22 cellular contexts compared by ENCODE assay signal in the genomic region with DNA sequence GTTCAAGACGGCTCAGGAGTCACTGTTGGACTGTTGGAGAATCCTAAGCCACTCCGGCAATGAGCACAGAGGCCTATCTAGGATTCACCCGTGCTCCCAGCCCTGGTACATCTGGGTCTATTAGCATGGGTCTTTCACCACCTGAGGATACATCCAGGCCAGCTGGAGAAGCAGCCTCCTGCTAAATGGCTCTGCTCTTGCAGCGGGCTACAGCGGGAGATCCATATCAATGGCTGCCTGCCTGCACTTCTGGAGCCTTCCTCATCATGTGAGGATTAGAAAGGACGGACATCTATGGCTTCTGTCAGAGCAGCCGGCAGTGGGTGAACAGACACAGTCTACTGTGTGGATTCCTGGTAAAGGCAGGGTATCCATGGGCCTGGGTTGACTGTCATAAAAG.
A peak's percentile ranks its signal among the peaks of the same experiment; 100 is the strongest.
DNase-seq lines count a peak whose midpoint lies in the region; ATAC-seq and TF ChIP-seq lines count a peak whose summit lies in the region.
"Had no signal": no experiment of that assay in that cellular context is flagged by ENCODE, and none has a peak within 500 bp of the region (broad histone marks: within the 10 kb centered on the region; RNA-seq: fewer than 3 reads in every experiment).

No MANE protein-coding gene starts in this region.

- POLR2A ChIA-PET in SK-N-SH (lab: Yijun Ruan, JAX): no interaction called here

- H4K8ac ChIP-seq in mesenchymal stem cell (ENCODE audit: low read length): peak overlapping the region; percentile 36

- WGBS in SK-N-SH (ENCODE audit: low lambda C conversion rate): 41% methylated on average over 7 of the region's 7 CpGs
- 88% methylated on average over 7 of the region's 7 CpGs for WGBS in mesenchymal stem cell

- H2BK120ac ChIP-seq in mesenchymal stem cell (ENCODE audit: low read depth, low read length): no peak overlapping the region

- H3K4me3 ChIP-seq in SK-N-SH (ENCODE audit: low read depth in 2 of 2, low read length in 1 of 2) (no peak overlapping the region), mesenchymal stem cell (ENCODE audit: insufficient read depth in 1 of 2, low read depth in 1 of 2, low read length in 2 of 2) (no peak overlapping the region)
- H3K4me3 ChIP-seq: BLaER1 treated with 17β-estradiol and CSF1 and Interleukin-3, amounts not matched to agents 10 nM and 100 nM; GM12878 had no signal

- no peak overlapping the region for H2AFZ ChIP-seq in SK-N-SH (ENCODE audit: low read depth)
- H2AFZ ChIP-seq in mesenchymal stem cell (ENCODE audit: low read depth, low read length): no peak overlapping the region

- no peak overlapping the region for H2BK12ac ChIP-seq in mesenchymal stem cell (ENCODE audit: low read length in 2 of 2)

- TF ChIP-seq CTCF in SK-N-SH (IDR thresholded peaks at IDR 0.05): no peak

- peaks cover 0 to 6% of the 10 kb centered on the region in 2 experiments; a peak in 2 of 4 replicates for H3K4me1 ChIP-seq in SK-N-SH (ENCODE audit: control insufficient read depth in 1 of 2, insufficient read depth in 2 of 2, low read depth in 1 of 2, low read length in 1 of 2)
- H3K4me1 ChIP-seq in mesenchymal stem cell (ENCODE audit: control insufficient read depth, insufficient read depth, low read depth, low read length): no peaks in the 10 kb centered on the region
- H3K4me1 ChIP-seq: BLaER1 treated with 17β-estradiol and CSF1 and Interleukin-3, amounts not matched to agents 10 nM and 100 nM had no signal

- no peak overlapping the region for H3K18ac ChIP-seq in mesenchymal stem cell (ENCODE audit: low read depth in 1 of 2, low read length in 2 of 2)

- no peaks in the 10 kb centered on the region for H4K20me1 ChIP-seq in SK-N-SH (ENCODE audit: insufficient read depth)
- H4K20me1 ChIP-seq: BLaER1 treated with 17β-estradiol and CSF1 and Interleukin-3, amounts not matched to agents 10 nM and 100 nM had no signal

- no peaks in the 10 kb centered on the region for H3K9me2 ChIP-seq in SK-N-SH

- no peak overlapping the region for H2BK5ac ChIP-seq in mesenchymal stem cell (ENCODE audit: low read depth, low read length, poor library complexity, severe bottlenecking)

- H3K14ac ChIP-seq in mesenchymal stem cell (ENCODE audit: low read length in 2 of 2): no peak overlapping the region

- no peaks in the 10 kb centered on the region; the same call in 1 of the 2 replicates for H3K27me3 ChIP-seq in SK-N-SH (ENCODE audit: insufficient read depth)
- peaks cover 0 to 21% of the 10 kb centered on the region in 2 experiments for H3K27me3 ChIP-seq in mesenchymal stem cell (ENCODE audit: control insufficient read depth in 1 of 2, insufficient read depth in 1 of 2, low read length in 2 of 2)
- H3K27me3 ChIP-seq: BLaER1 treated with 17β-estradiol and CSF1 and Interleukin-3, amounts not matched to agents 10 nM and 100 nM had no signal

- H3K79me2 ChIP-seq in SK-N-SH (ENCODE audit: insufficient read depth): no peaks in the 10 kb centered on the region

- H3K4ac ChIP-seq in mesenchymal stem cell (ENCODE audit: low read depth in 1 of 2, low read length in 2 of 2): no peak overlapping the region

- no peaks in the 10 kb centered on the region for H3K79me1 ChIP-seq in mesenchymal stem cell (replicated peaks; ENCODE audit: low read length, poor library complexity, severe bottlenecking)

- H2AK5ac ChIP-seq in mesenchymal stem cell (ENCODE audit: low read length, severe bottlenecking): no peak overlapping the region

- CTCF ChIA-PET in SK-N-SH (lab: Yijun Ruan, JAX): no interaction called here

- H3K9ac ChIP-seq in SK-N-SH (no peak overlapping the region), mesenchymal stem cell (ENCODE audit: low read length) (no peak overlapping the region)
- H3K9ac ChIP-seq: BLaER1 treated with 17β-estradiol and CSF1 and Interleukin-3, amounts not matched to agents 10 nM and 100 nM had no signal

- TF ChIP-seq EP300 in SK-N-SH (IDR thresholded peaks at IDR 0.05; ENCODE audit: borderline replicate concordance in 1 of 2, low read depth in 1 of 2, low read length in 1 of 2): no peak

- H4K91ac ChIP-seq in mesenchymal stem cell (ENCODE audit: low read length): no peak overlapping the region

- no peak overlapping the region for H2BK15ac ChIP-seq in mesenchymal stem cell (ENCODE audit: low read depth, poor library complexity, severe bottlenecking)

- no peak for DNase-seq in SK-N-SH
- peak; percentile 55 for DNase-seq in SK-N-DZ (ENCODE audit: low spot score)
- no peak for DNase-seq in mesenchymal stem cell
- DNase-seq in COLO829 (ENCODE audit: low spot score): no peak
- DNase-seq in NCI-H1436 treated with DMSO at 0.1 percent for 48 hours (lab: John Stamatoyannopoulos, UW): no peak
- DNase-seq: 8988T; ACHN; CD4-positive, alpha-beta T cell; CD8-positive, alpha-beta T cell; COR-L47; DMS 273 treated with DMSO at 0.1 percent for 48 hours; DMS153; DMS53; DMS79; DND-41; EL; GDM1 had no signal

- ATAC-seq in SK-N-SH treated with all-trans-retinoic acid at 6 μM for 48 hours (no peak), HG03280 (IDR thresholded peaks at IDR 0.05; ENCODE audit: unreplicated experiment) (no peak)
- ATAC-seq: CD8-positive, alpha-beta T cell; GM12878 had no signal

- H3K9me3 ChIP-seq in SK-N-SH: no peaks in the 10 kb centered on the region
- peaks cover 4% of the 10 kb centered on the region for H3K9me3 ChIP-seq in mesenchymal stem cell (ENCODE audit: control insufficient read depth, low read length)

- TF ChIP-seq RAD21 in SK-N-SH (IDR thresholded peaks at IDR 0.05; ENCODE audit: low read length): no peak

- H3F3A ChIP-seq in SK-N-SH (replicated peaks; ENCODE audit: insufficient read depth): no peaks in the 10 kb centered on the region

- H3K36me3 ChIP-seq in SK-N-SH (replicated peaks in 1 of 2; ENCODE audit: control insufficient read depth in 1 of 2, insufficient read depth in 2 of 2, low read length in 1 of 2) (no peaks in the 10 kb centered on the region), mesenchymal stem cell (ENCODE audit: control insufficient read depth in 1 of 2, insufficient read depth in 2 of 2, low read depth in 1 of 2, low read length in 2 of 2) (no peaks in the 10 kb centered on the region)
- H3K36me3 ChIP-seq: BLaER1 treated with 17β-estradiol and CSF1 and Interleukin-3, amounts not matched to agents 10 nM and 100 nM had no signal

- H3K23ac ChIP-seq in mesenchymal stem cell (ENCODE audit: low read length in 2 of 2): no peak overlapping the region

- H3K27ac ChIP-seq in SK-N-SH (ENCODE audit: low read depth in 2 of 2, low read length in 1 of 2): no peak overlapping the region
- no peak overlapping the region for H3K27ac ChIP-seq in mesenchymal stem cell (ENCODE audit: low read length, poor library complexity, severe bottlenecking)
- H3K27ac ChIP-seq: BLaER1 treated with 17β-estradiol and CSF1 and Interleukin-3, amounts not matched to agents 10 nM and 100 nM; C4-2B had no signal

- H3K4me2 ChIP-seq in SK-N-SH (no peak overlapping the region), mesenchymal stem cell (ENCODE audit: low read length, poor library complexity, severe bottlenecking) (no peak overlapping the region)
- H3K4me2 ChIP-seq: BLaER1 treated with 17β-estradiol and CSF1 and Interleukin-3, amounts not matched to agents 10 nM and 100 nM had no signal

TF ChIP-seq in SK-N-SH, 30 proteins besides CTCF, POLR2A, EP300 and RAD21:
- TF ChIP-seq FOXJ3 (CRISPR knock-in tag; IDR thresholded peaks at IDR 0.05): no peak
- TF ChIP-seq, protein P1, sequence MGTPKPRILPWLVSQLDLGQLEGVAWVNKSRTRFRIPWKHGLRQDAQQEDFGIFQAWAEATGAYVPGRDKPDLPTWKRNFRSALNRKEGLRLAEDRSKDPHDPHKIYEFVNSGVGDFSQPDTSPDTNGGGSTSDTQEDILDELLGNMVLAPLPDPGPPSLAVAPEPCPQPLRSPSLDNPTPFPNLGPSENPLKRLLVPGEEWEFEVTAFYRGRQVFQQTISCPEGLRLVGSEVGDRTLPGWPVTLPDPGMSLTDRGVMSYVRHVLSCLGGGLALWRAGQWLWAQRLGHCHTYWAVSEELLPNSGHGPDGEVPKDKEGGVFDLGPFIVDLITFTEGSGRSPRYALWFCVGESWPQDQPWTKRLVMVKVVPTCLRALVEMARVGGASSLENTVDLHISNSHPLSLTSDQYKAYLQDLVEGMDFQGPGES (IDR thresholded peaks at IDR 0.05; ENCODE audit: low read depth, low read length): no peak
- TF ChIP-seq GATA2 (CRISPR knock-in tag; IDR thresholded peaks at IDR 0.05): 0 out of 2 replicates have a peak, but pooled peaks have one; percentile 8
- TF ChIP-seq, protein P2, sequence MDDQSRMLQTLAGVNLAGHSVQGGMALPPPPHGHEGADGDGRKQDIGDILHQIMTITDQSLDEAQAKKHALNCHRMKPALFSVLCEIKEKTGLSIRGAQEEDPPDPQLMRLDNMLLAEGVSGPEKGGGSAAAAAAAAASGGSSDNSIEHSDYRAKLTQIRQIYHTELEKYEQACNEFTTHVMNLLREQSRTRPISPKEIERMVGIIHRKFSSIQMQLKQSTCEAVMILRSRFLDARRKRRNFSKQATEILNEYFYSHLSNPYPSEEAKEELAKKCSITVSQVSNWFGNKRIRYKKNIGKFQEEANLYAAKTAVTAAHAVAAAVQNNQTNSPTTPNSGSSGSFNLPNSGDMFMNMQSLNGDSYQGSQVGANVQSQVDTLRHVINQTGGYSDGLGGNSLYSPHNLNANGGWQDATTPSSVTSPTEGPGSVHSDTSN (IDR thresholded peaks at IDR 0.05): no peak
TF ChIP-seq in SK-N-SH: peak in this region for 1.

TF ChIP-seq in SK-N-SH treated with all-trans-retinoic acid at 6 μM for 48 hours, 23 proteins besides CTCF, POLR2A, EP300 and RAD21:
- TF ChIP-seq ESRRG (CRISPR knock-in tag; IDR thresholded peaks at IDR 0.05): no peak
- TF ChIP-seq ZNF70 (CRISPR knock-in tag; IDR thresholded peaks at IDR 0.05): no peak
- no peak for TF ChIP-seq ZC3H10 (CRISPR knock-in tag; IDR thresholded peaks at IDR 0.05)
- no peak for TF ChIP-seq BACH2 (CRISPR knock-in tag; IDR thresholded peaks at IDR 0.05; ENCODE audit: borderline replicate concordance)
- TF ChIP-seq ZNF8 (CRISPR knock-in tag; IDR thresholded peaks at IDR 0.05): no peak
- TF ChIP-seq, protein P3, sequence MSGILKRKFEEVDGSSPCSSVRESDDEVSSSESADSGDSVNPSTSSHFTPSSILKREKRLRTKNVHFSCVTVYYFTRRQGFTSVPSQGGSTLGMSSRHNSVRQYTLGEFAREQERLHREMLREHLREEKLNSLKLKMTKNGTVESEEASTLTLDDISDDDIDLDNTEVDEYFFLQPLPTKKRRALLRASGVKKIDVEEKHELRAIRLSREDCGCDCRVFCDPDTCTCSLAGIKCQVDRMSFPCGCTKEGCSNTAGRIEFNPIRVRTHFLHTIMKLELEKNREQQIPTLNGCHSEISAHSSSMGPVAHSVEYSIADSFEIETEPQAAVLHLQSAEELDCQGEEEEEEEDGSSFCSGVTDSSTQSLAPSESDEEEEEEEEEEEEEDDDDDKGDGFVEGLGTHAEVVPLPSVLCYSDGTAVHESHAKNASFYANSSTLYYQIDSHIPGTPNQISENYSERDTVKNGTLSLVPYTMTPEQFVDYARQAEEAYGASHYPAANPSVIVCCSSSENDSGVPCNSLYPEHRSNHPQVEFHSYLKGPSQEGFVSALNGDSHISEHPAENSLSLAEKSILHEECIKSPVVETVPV (CRISPR knock-in tag; IDR thresholded peaks at IDR 0.05): no peak
- no peak for TF ChIP-seq OSR1 (CRISPR knock-in tag; IDR thresholded peaks at IDR 0.05)
- no peak for TF ChIP-seq GLIS3 (CRISPR knock-in tag; IDR thresholded peaks at IDR 0.05)
- no peak for TF ChIP-seq ZFP30 (CRISPR knock-in tag; IDR thresholded peaks at IDR 0.05)
- TF ChIP-seq TOX (CRISPR knock-in tag; IDR thresholded peaks at IDR 0.05; ENCODE audit: borderline replicate concordance): no peak
